Comparison of ENCODE assay signal across 28 cellular contexts in the genomic region with DNA sequence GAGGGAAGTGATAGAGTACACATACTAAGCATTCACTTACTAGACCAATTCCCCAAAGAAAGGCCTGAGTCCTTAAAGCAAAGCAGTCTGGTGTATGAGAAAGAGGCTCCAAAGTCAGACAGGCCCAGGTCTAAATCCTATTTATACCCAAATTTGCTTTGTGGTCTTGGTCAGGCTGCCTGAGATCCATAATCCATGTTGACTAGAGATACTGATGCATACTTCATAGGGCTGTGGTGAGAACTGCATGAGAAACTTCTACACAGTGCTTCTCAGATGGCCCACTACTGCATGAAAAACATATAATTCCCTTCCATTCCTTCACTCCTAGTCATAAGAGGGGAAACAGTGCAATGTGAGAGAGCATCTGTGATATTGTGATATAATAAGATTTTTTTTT.
"Had no signal": no experiment of that assay in that cellular context is flagged by ENCODE, and none has a peak within 500 bp of the region (broad histone marks: within the 10 kb centered on the region; RNA-seq: fewer than 3 reads in every experiment).

No MANE protein-coding gene starts in this region.

- H3K4me1 ChIP-seq: breast epithelium, colonic mucosa, esophagus muscularis mucosa, lower lobe of right lung, stomach, suprapubic skin, tibial nerve had no signal

- H3K36me3 ChIP-seq: breast epithelium, colonic mucosa, esophagus muscularis mucosa, lower lobe of right lung, stomach, suprapubic skin, tibial nerve had no signal

- H3K27ac ChIP-seq: breast epithelium, colonic mucosa, dorsolateral prefrontal cortex, esophagus muscularis mucosa, hepatocyte, lower lobe of right lung, stomach, suprapubic skin, tibial nerve, VCaP had no signal

- H3K4me3 Mint-ChIP-seq: activated naive CD8-positive, alpha-beta T cell treated with anti-CD3 and anti-CD28 coated beads, Interleukin-2, amount 10 ng/mL, durations not matched to agents 7 days and 5 days; activated T-cell treated with anti-CD3 and anti-CD28 coated beads, Interleukin-2, amount 50 U/mL, for 4 hours; immature natural killer cell; naive B cell; stimulated activated memory B cell treated with anti-CD40 and anti-IgM and Interleukin-4, amounts not matched to agents 10 μg/mL and 1 μg/mL and 100 μg/mL, for 72 hours had no signal

- H3K4me2 ChIP-seq: hepatocyte had no signal

- H3K27me3 Mint-ChIP-seq: activated naive CD8-positive, alpha-beta T cell treated with anti-CD3 and anti-CD28 coated beads, Interleukin-2, amount 10 ng/mL, durations not matched to agents 7 days and 5 days; stimulated activated memory B cell treated with anti-CD40 and anti-IgM and Interleukin-4, amounts not matched to agents 10 μg/mL and 1 μg/mL and 100 μg/mL, for 72 hours had no signal

- H3K79me2 ChIP-seq: hepatocyte had no signal

- H3K27me3 ChIP-seq: breast epithelium, colonic mucosa, hepatocyte, suprapubic skin, tibial nerve had no signal

- DNase-seq: activated CD4-positive, alpha-beta T cell treated with anti-CD3 and anti-CD28 coated beads, Interleukin-2, amount 50 U/mL, for 1 hour; activated CD8-positive, alpha-beta memory T cell treated with anti-CD3 and anti-CD28 coated beads for 24 hours; activated CD8-positive, alpha-beta memory T cell treated with anti-CD3 and anti-CD28 coated beads, Interleukin-2, amount 50 U/mL, for 48 hours; activated naive CD4-positive, alpha-beta T cell treated with Interleukin-2 at 50 U/mL for 16 hours; activated naive CD8-positive, alpha-beta T cell treated with anti-CD3 and anti-CD28 coated beads, Interleukin-2, amount 10 ng/mL, durations not matched to agents 7 days and 5 days; activated T-cell treated with anti-CD3 and anti-CD28 coated beads, Interleukin-2, amount 50 U/mL, for 4 hours; amniotic stem cell; colonic mucosa; dorsolateral prefrontal cortex; glutamatergic neuron; immature natural killer cell; lower lobe of right lung; mesendoderm; mucosa of descending colon; naive B cell; small intestine; stimulated activated CD4-positive, alpha-beta T cell treated with anti-CD3 and anti-CD28 coated beads, Interleukin-2, amount 100 ng/mL, for 24 hours; stomach had no signal

- H3K4me3 ChIP-seq: breast epithelium, colonic mucosa, dorsolateral prefrontal cortex, esophagus muscularis mucosa, hepatocyte, lower lobe of right lung, mucosa of descending colon, stomach, suprapubic skin, tibial nerve had no signal

- H3K4me1 Mint-ChIP-seq: stimulated activated memory B cell treated with anti-CD40 and anti-IgM and Interleukin-4, amounts not matched to agents 10 μg/mL and 1 μg/mL and 100 μg/mL, for 72 hours had no signal

- H3K9me3 ChIP-seq: breast epithelium, colonic mucosa, esophagus muscularis mucosa, lower lobe of right lung, mucosa of descending colon, stomach, suprapubic skin, tibial nerve had no signal

- H3K9me3 Mint-ChIP-seq: activated T-cell treated with anti-CD3 and anti-CD28 coated beads, Interleukin-2, amount 50 U/mL, for 4 hours; immature natural killer cell; naive B cell; stimulated activated memory B cell treated with anti-CD40 and anti-IgM and Interleukin-4, amounts not matched to agents 10 μg/mL and 1 μg/mL and 100 μg/mL, for 72 hours had no signal

- H3K36me3 Mint-ChIP-seq: naive B cell; stimulated activated memory B cell treated with anti-CD40 and anti-IgM and Interleukin-4, amounts not matched to agents 10 μg/mL and 1 μg/mL and 100 μg/mL, for 72 hours had no signal

- H2AFZ ChIP-seq: hepatocyte had no signal

- ATAC-seq: activated CD4-positive, CD25-positive, alpha-beta regulatory T cell treated with anti-CD3 and anti-CD28 coated beads, Interleukin-2, amount 50 U/mL, for 24 hours; activated T-cell treated with anti-CD3 and anti-CD28 coated beads, Interleukin-2, amount 50 U/mL, for 4 hours; left lobe of liver; lower lobe of right lung; mucosa of descending colon; sciatic nerve; stimulated activated memory B cell treated with anti-CD40 and anti-IgM and Interleukin-4, amounts not matched to agents 10 μg/mL and 1 μg/mL and 100 μg/mL, for 72 hours had no signal

- H3K27ac Mint-ChIP-seq: activated naive CD8-positive, alpha-beta T cell treated with anti-CD3 and anti-CD28 coated beads, Interleukin-2, amount 10 ng/mL, durations not matched to agents 7 days and 5 days; immature natural killer cell; stimulated activated memory B cell treated with anti-CD40 and anti-IgM and Interleukin-4, amounts not matched to agents 10 μg/mL and 1 μg/mL and 100 μg/mL, for 72 hours had no signal
